ENCODE assay signal across 1 cellular context in the genomic region with DNA sequence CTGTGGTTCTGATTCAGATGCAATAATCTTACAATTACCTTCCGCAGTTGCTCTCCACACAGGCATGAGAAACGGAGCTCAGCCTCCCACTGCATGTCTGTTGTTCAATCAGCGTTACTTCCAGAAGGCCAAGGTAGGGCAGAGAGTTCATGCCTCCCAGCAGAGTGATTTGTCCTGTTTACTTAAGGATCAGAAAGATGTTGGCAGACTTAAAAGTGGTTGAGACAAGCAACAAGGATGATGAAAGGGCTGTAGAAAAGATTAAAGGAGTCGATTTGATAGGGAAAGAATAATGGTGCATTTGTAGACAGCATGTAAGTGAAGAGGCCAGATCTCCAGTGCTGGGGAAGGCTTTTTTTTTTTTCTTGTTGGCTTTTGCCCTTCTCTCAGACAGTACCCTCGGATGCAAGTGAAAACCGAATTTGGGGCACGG.
A peak's percentile ranks its signal among the peaks of the same experiment; 100 is the strongest.
TF ChIP-seq lines count a peak whose summit lies in the region.

No MANE protein-coding gene starts in this region.

TF ChIP-seq in HEK293, 187 proteins besides CTCF, POLR2A, EP300 and RAD21:
- TF ChIP-seq, protein P1, sequence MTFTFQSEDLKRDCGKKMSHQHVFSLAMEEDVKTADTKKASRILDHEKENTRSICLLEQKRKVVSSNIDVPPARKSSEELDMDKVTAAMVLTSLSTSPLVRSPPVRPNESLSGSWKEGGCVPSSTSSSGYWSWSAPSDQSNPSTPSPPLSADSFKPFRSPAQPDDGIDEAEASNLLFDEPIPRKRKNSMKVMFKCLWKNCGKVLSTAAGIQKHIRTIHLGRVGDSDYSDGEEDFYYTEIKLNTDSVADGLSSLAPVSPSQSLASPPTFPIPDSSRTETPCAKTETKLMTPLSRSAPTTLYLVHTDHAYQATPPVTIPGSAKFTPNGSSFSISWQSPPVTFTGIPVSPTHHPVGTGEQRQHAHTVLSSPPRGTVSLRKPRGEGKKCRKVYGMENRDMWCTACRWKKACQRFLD (tag by site-specific recombination; IDR thresholded peaks at IDR 0.05) = no peak
- TF ChIP-seq ZNF558 (tag by site-specific recombination; IDR thresholded peaks at IDR 0.05) (no peak), TCF7L2 (IDR thresholded peaks at IDR 0.05; ENCODE audit: borderline replicate concordance, low read depth, low read length) (peak; percentile 71; the same call in 1 of the 2 replicates), ZNF155 (tag by site-specific recombination; IDR thresholded peaks at IDR 0.05) (no peak), GLI4 (tag by site-specific recombination; IDR thresholded peaks at IDR 0.05) (no peak), HOXD13 (CRISPR knock-in tag; IDR thresholded peaks at IDR 0.05; ENCODE audit: borderline replicate concordance) (no peak), HOXC10 (CRISPR knock-in tag; IDR thresholded peaks at IDR 0.05) (no peak), ZNF510 (tag by site-specific recombination; IDR thresholded peaks at IDR 0.05; ENCODE audit: insufficient replicate concordance) (no peak), TRIM28 (IDR thresholded peaks at IDR 0.05; ENCODE audit: borderline replicate concordance, low read length) (peak; percentile 61; the same call in 1 of the 2 replicates), SCRT1 (tag by site-specific recombination; IDR thresholded peaks at IDR 0.05; ENCODE audit: borderline replicate concordance) (no peak), RBAK (tag by site-specific recombination; IDR thresholded peaks at IDR 0.05) (no peak), ZNF530 (tag by site-specific recombination; IDR thresholded peaks at IDR 0.05; ENCODE audit: low read depth) (no peak), HOXA7 (CRISPR knock-in tag; IDR thresholded peaks at IDR 0.05; ENCODE audit: borderline replicate concordance) (no peak)
- TF ChIP-seq, protein P2, sequence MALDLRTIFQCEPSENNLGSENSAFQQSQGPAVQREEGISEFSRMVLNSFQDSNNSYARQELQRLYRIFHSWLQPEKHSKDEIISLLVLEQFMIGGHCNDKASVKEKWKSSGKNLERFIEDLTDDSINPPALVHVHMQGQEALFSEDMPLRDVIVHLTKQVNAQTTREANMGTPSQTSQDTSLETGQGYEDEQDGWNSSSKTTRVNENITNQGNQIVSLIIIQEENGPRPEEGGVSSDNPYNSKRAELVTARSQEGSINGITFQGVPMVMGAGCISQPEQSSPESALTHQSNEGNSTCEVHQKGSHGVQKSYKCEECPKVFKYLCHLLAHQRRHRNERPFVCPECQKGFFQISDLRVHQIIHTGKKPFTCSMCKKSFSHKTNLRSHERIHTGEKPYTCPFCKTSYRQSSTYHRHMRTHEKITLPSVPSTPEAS (tag by site-specific recombination; IDR thresholded peaks at IDR 0.05) = no peak
- TF ChIP-seq, protein P3, sequence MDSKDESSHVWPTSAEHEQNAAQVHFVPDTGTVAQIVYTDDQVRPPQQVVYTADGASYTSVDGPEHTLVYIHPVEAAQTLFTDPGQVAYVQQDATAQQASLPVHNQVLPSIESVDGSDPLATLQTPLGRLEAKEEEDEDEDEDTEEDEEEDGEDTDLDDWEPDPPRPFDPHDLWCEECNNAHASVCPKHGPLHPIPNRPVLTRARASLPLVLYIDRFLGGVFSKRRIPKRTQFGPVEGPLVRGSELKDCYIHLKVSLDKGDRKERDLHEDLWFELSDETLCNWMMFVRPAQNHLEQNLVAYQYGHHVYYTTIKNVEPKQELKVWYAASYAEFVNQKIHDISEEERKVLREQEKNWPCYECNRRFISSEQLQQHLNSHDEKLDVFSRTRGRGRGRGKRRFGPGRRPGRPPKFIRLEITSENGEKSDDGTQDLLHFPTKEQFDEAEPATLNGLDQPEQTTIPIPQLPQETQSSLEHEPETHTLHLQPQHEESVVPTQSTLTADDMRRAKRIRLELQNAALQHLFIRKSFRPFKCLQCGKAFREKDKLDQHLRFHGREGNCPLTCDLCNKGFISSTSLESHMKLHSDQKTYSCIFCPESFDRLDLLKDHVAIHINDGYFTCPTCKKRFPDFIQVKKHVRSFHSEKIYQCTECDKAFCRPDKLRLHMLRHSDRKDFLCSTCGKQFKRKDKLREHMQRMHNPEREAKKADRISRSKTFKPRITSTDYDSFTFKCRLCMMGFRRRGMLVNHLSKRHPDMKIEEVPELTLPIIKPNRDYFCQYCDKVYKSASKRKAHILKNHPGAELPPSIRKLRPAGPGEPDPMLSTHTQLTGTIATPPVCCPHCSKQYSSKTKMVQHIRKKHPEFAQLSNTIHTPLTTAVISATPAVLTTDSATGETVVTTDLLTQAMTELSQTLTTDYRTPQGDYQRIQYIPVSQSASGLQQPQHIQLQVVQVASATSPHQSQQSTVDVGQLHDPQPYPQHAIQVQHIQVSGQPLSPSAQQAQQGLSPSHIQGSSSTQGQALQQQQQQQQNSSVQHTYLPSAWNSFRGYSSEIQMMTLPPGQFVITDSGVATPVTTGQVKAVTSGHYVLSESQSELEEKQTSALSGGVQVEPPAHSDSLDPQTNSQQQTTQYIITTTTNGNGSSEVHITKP (tag by site-specific recombination; IDR thresholded peaks at IDR 0.05) = no peak
- TF ChIP-seq, protein P4, sequence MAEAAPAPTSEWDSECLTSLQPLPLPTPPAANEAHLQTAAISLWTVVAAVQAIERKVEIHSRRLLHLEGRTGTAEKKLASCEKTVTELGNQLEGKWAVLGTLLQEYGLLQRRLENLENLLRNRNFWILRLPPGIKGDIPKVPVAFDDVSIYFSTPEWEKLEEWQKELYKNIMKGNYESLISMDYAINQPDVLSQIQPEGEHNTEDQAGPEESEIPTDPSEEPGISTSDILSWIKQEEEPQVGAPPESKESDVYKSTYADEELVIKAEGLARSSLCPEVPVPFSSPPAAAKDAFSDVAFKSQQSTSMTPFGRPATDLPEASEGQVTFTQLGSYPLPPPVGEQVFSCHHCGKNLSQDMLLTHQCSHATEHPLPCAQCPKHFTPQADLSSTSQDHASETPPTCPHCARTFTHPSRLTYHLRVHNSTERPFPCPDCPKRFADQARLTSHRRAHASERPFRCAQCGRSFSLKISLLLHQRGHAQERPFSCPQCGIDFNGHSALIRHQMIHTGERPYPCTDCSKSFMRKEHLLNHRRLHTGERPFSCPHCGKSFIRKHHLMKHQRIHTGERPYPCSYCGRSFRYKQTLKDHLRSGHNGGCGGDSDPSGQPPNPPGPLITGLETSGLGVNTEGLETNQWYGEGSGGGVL (tag by site-specific recombination; IDR thresholded peaks at IDR 0.05) = no peak
- TF ChIP-seq, protein P5, sequence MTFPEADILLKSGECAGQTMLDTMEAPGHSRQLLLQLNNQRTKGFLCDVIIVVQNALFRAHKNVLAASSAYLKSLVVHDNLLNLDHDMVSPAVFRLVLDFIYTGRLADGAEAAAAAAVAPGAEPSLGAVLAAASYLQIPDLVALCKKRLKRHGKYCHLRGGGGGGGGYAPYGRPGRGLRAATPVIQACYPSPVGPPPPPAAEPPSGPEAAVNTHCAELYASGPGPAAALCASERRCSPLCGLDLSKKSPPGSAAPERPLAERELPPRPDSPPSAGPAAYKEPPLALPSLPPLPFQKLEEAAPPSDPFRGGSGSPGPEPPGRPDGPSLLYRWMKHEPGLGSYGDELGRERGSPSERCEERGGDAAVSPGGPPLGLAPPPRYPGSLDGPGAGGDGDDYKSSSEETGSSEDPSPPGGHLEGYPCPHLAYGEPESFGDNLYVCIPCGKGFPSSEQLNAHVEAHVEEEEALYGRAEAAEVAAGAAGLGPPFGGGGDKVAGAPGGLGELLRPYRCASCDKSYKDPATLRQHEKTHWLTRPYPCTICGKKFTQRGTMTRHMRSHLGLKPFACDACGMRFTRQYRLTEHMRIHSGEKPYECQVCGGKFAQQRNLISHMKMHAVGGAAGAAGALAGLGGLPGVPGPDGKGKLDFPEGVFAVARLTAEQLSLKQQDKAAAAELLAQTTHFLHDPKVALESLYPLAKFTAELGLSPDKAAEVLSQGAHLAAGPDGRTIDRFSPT (tag by site-specific recombination; IDR thresholded peaks at IDR 0.05) = no peak
